ENCODE assay signal across 1 cellular context in genomic region chr7:35819954-35820703, GRCh38.
TF ChIP-seq lines count a peak whose summit lies in the region.

No MANE protein-coding gene starts in this region.

TF ChIP-seq in K562, 482 proteins besides CTCF, POLR2A, EP300 and RAD21:
- TF ChIP-seq ZNF280A (IDR thresholded peaks at IDR 0.05; ENCODE audit: low read depth, partially characterized antibody) (peak; percentile 74), CBX3 (IDR thresholded peaks at IDR 0.05; ENCODE audit: borderline replicate concordance in 1 of 2, low read length in 2 of 2) (peak in 1 of 2 experiments; percentile 62; a peak in 1 of 3 replicates), TRIM24 (IDR thresholded peaks at IDR 0.05) (peak in 1 of 2 experiments; percentile 29; a peak in 1 of 4 replicates), RBM25 (IDR thresholded peaks at IDR 0.05; ENCODE audit: low read depth, low read length, severe bottlenecking) (no peak)
